In genomic region chr7:76358478-76359110, GRCh38 we compare ENCODE assay signal across 8 cellular contexts. TPM values are rescaled to one million over a fixed set of nuclear protein-coding genes. Genes with fewer than 3 reads are reported as not detected.
DNase-seq lines count a peak whose midpoint lies in the region; ATAC-seq lines count a peak whose summit lies in the region.

Gene YWHAG, minus strand, starts transcription at chr7:76358991. Its CDS starts 183 bp downstream, at chr7:76358808.

- peak within 1 kb of the TSS; percentile 99 for H3K27ac Mint-ChIP-seq in activated CD8-positive, alpha-beta T cell treated with anti-CD3 and anti-CD28 coated beads, Interleukin-2, amount 10 ng/mL, durations not matched to agents 7 days and 5 days
- peak within 1 kb of the TSS; percentile 97 for H3K27ac Mint-ChIP-seq in memory B cell

- DNase-seq in C1 segment of cervical spinal cord (lab: John Stamatoyannopoulos, UW): peak; percentile 87 to 100 (median 98)
- peak; percentile 71 for DNase-seq in GM19238 (ENCODE audit: insufficient read length, low spot score)
- peak; percentile 78 for DNase-seq in NCI-H774 (lab: John Stamatoyannopoulos, UW)
- DNase-seq in activated CD8-positive, alpha-beta T cell treated with anti-CD3 and anti-CD28 coated beads, Interleukin-2, amount 10 ng/mL, durations not matched to agents 7 days and 5 days: peak; percentile 90
- DNase-seq in effector CD8-positive, alpha-beta T cell (lab: John Stamatoyannopoulos, UW): peak; percentile 87
- peak; percentile 87 to 93 for DNase-seq in memory B cell (ENCODE audit: low spot score in 2 of 2)
- DNase-seq in stimulated activated CD8-positive, alpha-beta memory T cell treated with anti-CD3 and anti-CD28 coated beads, Interleukin-12 subunit alpha, Interleukin-12 subunit beta, amount 100 ng/mL, for 4 hours (ENCODE audit: low read depth): peak; percentile 82

- POLR2A ChIA-PET in activated CD8-positive, alpha-beta T cell treated with anti-CD3 and anti-CD28 coated beads, Interleukin-2, amount 10 ng/mL, durations not matched to agents 7 days and 5 days (lab: Charles Lee): interaction anchor here (0.7 to 3.9 kb wide), 10 partner anchors 15 to 41 kb away, joined by 3 to 55 read pairs (median 4); no protein-coding TSS in a partner anchor

- peaks cover 37% of the 10 kb centered on the region for H3K36me3 Mint-ChIP-seq in activated CD8-positive, alpha-beta T cell treated with anti-CD3 and anti-CD28 coated beads, Interleukin-2, amount 10 ng/mL, durations not matched to agents 7 days and 5 days (ENCODE audit: low read depth)
- H3K36me3 Mint-ChIP-seq in memory B cell: peaks cover 10% of the 10 kb centered on the region

- H3K27me3 Mint-ChIP-seq in activated CD8-positive, alpha-beta T cell treated with anti-CD3 and anti-CD28 coated beads, Interleukin-2, amount 10 ng/mL, durations not matched to agents 7 days and 5 days (ENCODE audit: low read depth): no peaks in the 10 kb centered on the region
- no peaks in the 10 kb centered on the region for H3K27me3 Mint-ChIP-seq in memory B cell

- H3K9me3 Mint-ChIP-seq in activated CD8-positive, alpha-beta T cell treated with anti-CD3 and anti-CD28 coated beads, Interleukin-2, amount 10 ng/mL, durations not matched to agents 7 days and 5 days (ENCODE audit: insufficient read depth): peaks cover 5% of the 10 kb centered on the region
- no peaks in the 10 kb centered on the region for H3K9me3 Mint-ChIP-seq in memory B cell

- CTCF ChIA-PET in activated CD8-positive, alpha-beta T cell treated with anti-CD3 and anti-CD28 coated beads, Interleukin-2, amount 10 ng/mL, durations not matched to agents 7 days and 5 days (lab: Charles Lee): interaction anchor here (0.8 to 3.5 kb wide), 9 partner anchors 22 to 180 kb away, joined by 3 to 26 read pairs (median 5); no protein-coding TSS in a partner anchor

- H3K4me1 Mint-ChIP-seq in activated CD8-positive, alpha-beta T cell treated with anti-CD3 and anti-CD28 coated beads, Interleukin-2, amount 10 ng/mL, durations not matched to agents 7 days and 5 days (ENCODE audit: low read depth): peaks cover 40% of the 10 kb centered on the region
- peaks cover 25% of the 10 kb centered on the region for H3K4me1 Mint-ChIP-seq in memory B cell

- peak; percentile 75 for ATAC-seq in HG03432 (IDR thresholded peaks at IDR 0.05; ENCODE audit: unreplicated experiment)
- ATAC-seq in activated CD8-positive, alpha-beta T cell treated with anti-CD3 and anti-CD28 coated beads, Interleukin-2, amount 10 ng/mL, durations not matched to agents 7 days and 5 days: peak; percentile 74
- ATAC-seq in memory B cell (ENCODE audit: low read depth): peak; percentile 74

- peak within 1 kb of the TSS; percentile 98 for H3K4me3 Mint-ChIP-seq in activated CD8-positive, alpha-beta T cell treated with anti-CD3 and anti-CD28 coated beads, Interleukin-2, amount 10 ng/mL, durations not matched to agents 7 days and 5 days
- peak within 1 kb of the TSS; percentile 97 for H3K4me3 Mint-ChIP-seq in memory B cell

RNA-seq across cellular contexts. Expression of gene YWHAG, which starts in this region (rescaled TPM):
- total RNA-seq in activated CD8-positive, alpha-beta T cell treated with anti-CD3 and anti-CD28 coated beads, Interleukin-2, amount 10 ng/mL, durations not matched to agents 7 days and 5 days: 10 to 100 TPM; 77.9 to 79.3 TPM

Comparison
In these comparisons a context has a peak if more than half of its experiments do, and no peak if none do; other contexts are left out.
1. Peak in every context shown above with its lines: DNase-seq and ATAC-seq.